13 cellular contexts compared by ENCODE assay signal in genomic region chr12:79409562-79409961, GRCh38.
A peak's percentile ranks its signal among the peaks of the same experiment; 100 is the strongest.
DNase-seq lines count a peak whose midpoint lies in the region; ATAC-seq and TF ChIP-seq lines count a peak whose summit lies in the region.
"Had no signal": no experiment of that assay in that cellular context is flagged by ENCODE, and none has a peak within 500 bp of the region (broad histone marks: within the 10 kb centered on the region; RNA-seq: fewer than 3 reads in every experiment).

No MANE protein-coding gene starts in this region.

- intact Hi-C loops in ascending aorta (cut with DNase I), result loop anchor here (2.0 to 10.0 kb wide), 5 partner anchors 329 to 1355 kb away; no protein-coding TSS in a partner anchor

- H3K79me2 ChIP-seq in GM23248 (ENCODE audit: insufficient read depth), result no peaks in the 10 kb centered on the region
- H3K79me2 ChIP-seq in smooth muscle cell (ENCODE audit: low read depth), result no peaks in the 10 kb centered on the region

- H3K27me3 ChIP-seq in GM23248 (replicated peaks; ENCODE audit: insufficient read depth), result no peaks in the 10 kb centered on the region
- H3K27me3 ChIP-seq in ascending aorta, result no peaks in the 10 kb centered on the region
- H3K27me3 ChIP-seq in smooth muscle cell (ENCODE audit: low read depth), result no peaks in the 10 kb centered on the region
- H3K27me3 ChIP-seq in tibial nerve, result no peaks in the 10 kb centered on the region

- no peak for TF ChIP-seq EP300 in tibial nerve (IDR thresholded peaks at IDR 0.05)

- H3K36me3 ChIP-seq in GM23248 (ENCODE audit: low read depth) (no peaks in the 10 kb centered on the region), ascending aorta (no peaks in the 10 kb centered on the region), smooth muscle cell (ENCODE audit: low read depth) (no peaks in the 10 kb centered on the region), tibial nerve (no peaks in the 10 kb centered on the region)
- H3K36me3 ChIP-seq: HAP-1 had no signal

- TF ChIP-seq POLR2A in tibial nerve (IDR thresholded peaks at IDR 0.05), result no peak

- peaks cover 45% of the 10 kb centered on the region for H3K4me1 ChIP-seq in GM23248 (ENCODE audit: insufficient read depth)
- peaks cover 3 to 17% of the 10 kb centered on the region in 2 donors for H3K4me1 ChIP-seq in ascending aorta
- H3K4me1 ChIP-seq in smooth muscle cell (ENCODE audit: low read depth), result peaks cover 27% of the 10 kb centered on the region
- peaks cover 0 to 20% (median 0%) of the 10 kb centered on the region in 4 donors for H3K4me1 ChIP-seq in tibial nerve

- H3K4me3 ChIP-seq in GM23248, result peak overlapping the region; percentile 56
- peak overlapping the region in 1 of 2 donors; percentile 20 for H3K4me3 ChIP-seq in ascending aorta
- H3K4me3 ChIP-seq in smooth muscle cell, result no peak overlapping the region
- H3K4me3 ChIP-seq in tibial nerve, result no peak overlapping the region
- H3K4me3 ChIP-seq: HAP-1 had no signal

- POLR2A ChIA-PET in T-cell (lab: Charles Lee), result no interaction called here

- peak overlapping the region; percentile 46; the same call in 1 of the 2 replicates for H3K9ac ChIP-seq in GM23248
- H3K9ac ChIP-seq in smooth muscle cell (ENCODE audit: low read depth), result peak overlapping the region; percentile 15

- no peaks in the 10 kb centered on the region for H3K4me1 Mint-ChIP-seq in T-cell
- H3K4me1 Mint-ChIP-seq: activated naive CD8-positive, alpha-beta T cell treated with anti-CD3 and anti-CD28 coated beads, Interleukin-2, amount 10 ng/mL, durations not matched to agents 7 days and 5 days had no signal

- H3K27ac Mint-ChIP-seq in T-cell, result no peak overlapping the region
- H3K27ac Mint-ChIP-seq: activated naive CD8-positive, alpha-beta T cell treated with anti-CD3 and anti-CD28 coated beads, Interleukin-2, amount 10 ng/mL, durations not matched to agents 7 days and 5 days had no signal

- CTCF ChIA-PET in T-cell (lab: Charles Lee), result no interaction called here

- peak; percentile 70 for DNase-seq in GM23248
- no peak for DNase-seq in ascending aorta (ENCODE audit: low spot score in 2 of 2)
- peak; percentile 50 for DNase-seq in foreskin melanocyte
- DNase-seq in smooth muscle cell (lab: John Stamatoyannopoulos, UW; ENCODE audit: unreplicated experiment), result no peak
- no peak for DNase-seq in activated CD4-positive, CD25-positive, alpha-beta regulatory T cell (lab: John Stamatoyannopoulos, UW)
- DNase-seq in tibial nerve (ENCODE audit: low spot score in 2 of 2), result no peak
- no peak for DNase-seq in central memory CD4-positive, alpha-beta T cell
- DNase-seq in T-cell, result no peak
- DNase-seq: activated CD4-positive, alpha-beta T cell treated with anti-CD3 and anti-CD28 coated beads for 4 hours; activated naive CD8-positive, alpha-beta T cell treated with anti-CD3 and anti-CD28 coated beads, Interleukin-2, amount 10 ng/mL, durations not matched to agents 7 days and 5 days; head of caudate nucleus; NCI-H2029 had no signal

- in situ Hi-C loops in GM23248 (cut with MboI), result loop anchor here (25.0 kb wide), 2 partner anchors 328 to 853 kb away; no protein-coding TSS in a partner anchor

- no peak overlapping the region for H3K4me3 Mint-ChIP-seq in T-cell
- H3K4me3 Mint-ChIP-seq: activated naive CD8-positive, alpha-beta T cell treated with anti-CD3 and anti-CD28 coated beads, Interleukin-2, amount 10 ng/mL, durations not matched to agents 7 days and 5 days had no signal

- no peaks in the 10 kb centered on the region for H3K9me2 ChIP-seq in GM23248 (ENCODE audit: insufficient read depth)

- H4K20me1 ChIP-seq in GM23248 (ENCODE audit: insufficient read depth), result no peaks in the 10 kb centered on the region
- H4K20me1 ChIP-seq in smooth muscle cell (ENCODE audit: low read depth), result no peaks in the 10 kb centered on the region

- H3K27ac ChIP-seq in GM23248 (peak overlapping the region; percentile 58), ascending aorta (peak overlapping the region; percentile 65 to 69), smooth muscle cell (ENCODE audit: low read depth) (peak overlapping the region; percentile 73), tibial nerve (peak overlapping the region in 2 of 4 donors; percentile 44 to 47)

- no peaks in the 10 kb centered on the region for H3K9me3 Mint-ChIP-seq in T-cell
- H3K9me3 Mint-ChIP-seq: activated naive CD8-positive, alpha-beta T cell treated with anti-CD3 and anti-CD28 coated beads, Interleukin-2, amount 10 ng/mL, durations not matched to agents 7 days and 5 days had no signal

- WGBS in GM23248 (ENCODE audit: low coverage in 1 of 2, low lambda C conversion rate in 2 of 2, missing lambda C conversion rate in 2 of 2), 2 experiments, result 0% methylated on average over 2 of the region's 2 CpGs
- WGBS in smooth muscle cell (ENCODE audit: low lambda C conversion rate), result 0% methylated on average over 2 of the region's 2 CpGs
- 15 to 24% methylated on average over 2 of the region's 2 CpGs for WGBS in tibial nerve, 2 donors

- peaks cover 38% of the 10 kb centered on the region for H3F3A ChIP-seq in GM23248 (ENCODE audit: insufficient read depth)
- peaks cover 12% of the 10 kb centered on the region for H3F3A ChIP-seq in smooth muscle cell (ENCODE audit: low read depth)

- H2AFZ ChIP-seq in GM23248 (peak overlapping the region; percentile 74), smooth muscle cell (ENCODE audit: low read depth) (peak overlapping the region; percentile 41)

- H3K4me2 ChIP-seq in GM23248 (ENCODE audit: unreplicated experiment) (peak overlapping the region; percentile 77), smooth muscle cell (peak overlapping the region; percentile 62)

- no peaks in the 10 kb centered on the region for H3K27me3 Mint-ChIP-seq in T-cell
- H3K27me3 Mint-ChIP-seq: activated naive CD8-positive, alpha-beta T cell treated with anti-CD3 and anti-CD28 coated beads, Interleukin-2, amount 10 ng/mL, durations not matched to agents 7 days and 5 days had no signal

- no peak for ATAC-seq in T-cell (replicated peaks in 1 of 4)

- H3K9me3 ChIP-seq in GM23248 (ENCODE audit: low read depth), result no peaks in the 10 kb centered on the region
- H3K9me3 ChIP-seq in ascending aorta, result no peaks in the 10 kb centered on the region
- no peaks in the 10 kb centered on the region for H3K9me3 ChIP-seq in smooth muscle cell (replicated peaks; ENCODE audit: low read depth)
- H3K9me3 ChIP-seq in tibial nerve, result no peaks in the 10 kb centered on the region
- H3K9me3 ChIP-seq: HAP-1 had no signal

- H3K36me3 Mint-ChIP-seq in T-cell, result no peaks in the 10 kb centered on the region
- H3K36me3 Mint-ChIP-seq: activated naive CD8-positive, alpha-beta T cell treated with anti-CD3 and anti-CD28 coated beads, Interleukin-2, amount 10 ng/mL, durations not matched to agents 7 days and 5 days had no signal

- TF ChIP-seq CTCF in ascending aorta (IDR thresholded peaks at IDR 0.05), result no peak
- TF ChIP-seq CTCF in smooth muscle cell (IDR thresholded peaks at IDR 0.05; ENCODE audit: borderline replicate concordance, insufficient read depth, poor library complexity, severe bottlenecking), result no peak
- no peak for TF ChIP-seq CTCF in tibial nerve (IDR thresholded peaks at IDR 0.05)

Comparison
In these comparisons a context has a peak if more than half of its experiments do, and no peak if none do; other contexts are left out.
1. DNase-seq: peak in GM23248 (single experiment) and foreskin melanocyte (single experiment); none in ascending aorta (0 of 2), smooth muscle cell (single experiment), activated CD4-positive, CD25-positive, alpha-beta regulatory T cell (0 of 4), tibial nerve (0 of 2), central memory CD4-positive, alpha-beta T cell (single experiment) and T-cell (0 of 34).